In genomic region chr13:112917056-112917664, GRCh38 we compare ENCODE assay signal across 18 cellular contexts.
"Had no signal": no experiment of that assay in that cellular context is flagged by ENCODE, and none has a peak within 500 bp of the region (broad histone marks: within the 10 kb centered on the region; RNA-seq: fewer than 3 reads in every experiment).

No MANE protein-coding gene starts in this region.

- H3K9me3 Mint-ChIP-seq: central memory CD8-positive, alpha-beta T cell; effector memory CD8-positive, alpha-beta T cell; naive thymus-derived CD8-positive, alpha-beta T cell; stimulated activated memory B cell treated with anti-CD40 and anti-IgM and Interleukin-4, amounts not matched to agents 10 μg/mL and 1 μg/mL and 100 μg/mL, for 72 hours; stimulated activated naive CD8-positive, alpha-beta T cell treated with anti-CD3 and anti-CD28 coated beads, Interleukin-15, amount 100 ng/mL, for 72 hours had no signal

- H3K27ac Mint-ChIP-seq: effector memory CD8-positive, alpha-beta T cell; naive thymus-derived CD8-positive, alpha-beta T cell; stimulated activated memory B cell treated with anti-CD40 and anti-IgM and Interleukin-4, amounts not matched to agents 10 μg/mL and 1 μg/mL and 100 μg/mL, for 72 hours had no signal

- H3K4me1 Mint-ChIP-seq: central memory CD8-positive, alpha-beta T cell; naive thymus-derived CD8-positive, alpha-beta T cell; stimulated activated memory B cell treated with anti-CD40 and anti-IgM and Interleukin-4, amounts not matched to agents 10 μg/mL and 1 μg/mL and 100 μg/mL, for 72 hours; stimulated activated naive CD8-positive, alpha-beta T cell treated with anti-CD3 and anti-CD28 coated beads, Interleukin-15, amount 100 ng/mL, for 72 hours had no signal

- H3K36me3 Mint-ChIP-seq: naive thymus-derived CD8-positive, alpha-beta T cell had no signal

- ATAC-seq: effector memory CD8-positive, alpha-beta T cell; gastrocnemius medialis; left colon; naive thymus-derived CD8-positive, alpha-beta T cell; pancreas; stimulated activated memory B cell treated with anti-CD40 and anti-IgM and Interleukin-4, amounts not matched to agents 10 μg/mL and 1 μg/mL and 100 μg/mL, for 72 hours; stimulated activated naive CD8-positive, alpha-beta T cell treated with anti-CD3 and anti-CD28 coated beads, Interleukin-15, amount 100 ng/mL, for 72 hours had no signal

- H3K4me3 Mint-ChIP-seq: central memory CD8-positive, alpha-beta T cell; effector memory CD8-positive, alpha-beta T cell; naive thymus-derived CD8-positive, alpha-beta T cell; stimulated activated memory B cell treated with anti-CD40 and anti-IgM and Interleukin-4, amounts not matched to agents 10 μg/mL and 1 μg/mL and 100 μg/mL, for 72 hours; stimulated activated naive CD8-positive, alpha-beta T cell treated with anti-CD3 and anti-CD28 coated beads, Interleukin-15, amount 100 ng/mL, for 72 hours had no signal

- DNase-seq: effector memory CD8-positive, alpha-beta T cell; gastrocnemius medialis; glutamatergic neuron; kidney; left colon; mammary epithelial cell; naive thymus-derived CD8-positive, alpha-beta T cell; occipital lobe; pancreas; right lobe of liver; spleen; stimulated activated CD4-positive, alpha-beta T cell treated with anti-CD3 and anti-CD28 coated beads, Interleukin-15, amount 100 ng/mL, for 24 hours; stimulated activated CD4-positive, alpha-beta T cell treated with anti-CD3 and anti-CD28 coated beads, Interleukin-1b, Interleukin-23, amount 100 ng/mL, for 48 hours; stimulated activated CD4-positive, alpha-beta T cell treated with anti-CD3 and anti-CD28 coated beads, Interleukin-4, amount 100 ng/mL, for 24 hours; stimulated activated naive CD8-positive, alpha-beta T cell treated with anti-CD3 and anti-CD28 coated beads, Interleukin-15, amount 100 ng/mL, for 72 hours; testis had no signal
